22 cellular contexts compared by ENCODE assay signal in genomic region chr2:9093324-9093723, GRCh38.
"Had no signal": no experiment of that assay in that cellular context is flagged by ENCODE, and none has a peak within 500 bp of the region (broad histone marks: within the 10 kb centered on the region; RNA-seq: fewer than 3 reads in every experiment).

No MANE protein-coding gene starts in this region.

- H3K36me3 Mint-ChIP-seq: activated naive CD8-positive, alpha-beta T cell treated with anti-CD3 and anti-CD28 coated beads for 36 hours; naive thymus-derived CD4-positive, alpha-beta T cell had no signal

- H3K4me3 Mint-ChIP-seq: activated CD4-positive, alpha-beta T cell treated with anti-CD3 and anti-CD28 coated beads for 36 hours; activated naive CD8-positive, alpha-beta T cell treated with anti-CD3 and anti-CD28 coated beads for 36 hours; activated T-cell treated with anti-CD3 and anti-CD28 coated beads, Interleukin-2, amount 50 U/mL, for 24 hours; activated T-helper 17 cell treated with anti-CD3 and anti-CD28 coated beads, Interleukin-2, amount 50 U/mL, for 72 hours; central memory CD8-positive, alpha-beta T cell; naive thymus-derived CD4-positive, alpha-beta T cell; neural crest cell; type B pancreatic cell had no signal

- H3K36me3 ChIP-seq: esophagus muscularis mucosa, left ventricle myocardium inferior, thoracic aorta had no signal

- H3K27ac Mint-ChIP-seq: activated B cell treated with CpG ODN at 0.5 μM for 24 hours; activated CD4-positive, alpha-beta T cell treated with anti-CD3 and anti-CD28 coated beads for 36 hours; activated naive CD8-positive, alpha-beta T cell treated with anti-CD3 and anti-CD28 coated beads for 36 hours; activated T-cell treated with anti-CD3 and anti-CD28 coated beads, Interleukin-2, amount 50 U/mL, for 24 hours; activated T-helper 17 cell treated with anti-CD3 and anti-CD28 coated beads, Interleukin-2, amount 50 U/mL, for 72 hours; naive thymus-derived CD4-positive, alpha-beta T cell; type B pancreatic cell had no signal

- H3K9me3 ChIP-seq: esophagus muscularis mucosa, left ventricle myocardium inferior, thoracic aorta had no signal

- DNase-seq: activated B cell treated with CpG ODN at 0.5 μM for 24 hours; activated CD4-positive, alpha-beta T cell treated with anti-CD3 and anti-CD28 coated beads for 36 hours; activated CD4-positive, alpha-beta T cell treated with anti-CD3 and anti-CD28 coated beads, Interleukin-2, amount 50 U/mL, for 4 hours; activated CD8-positive, alpha-beta memory T cell treated with anti-CD3 and anti-CD28 coated beads for 24 hours; activated CD8-positive, alpha-beta memory T cell treated with anti-CD3 and anti-CD28 coated beads, Interleukin-2, amount 50 U/mL, for 4 hours; activated naive CD8-positive, alpha-beta T cell treated with anti-CD3 and anti-CD28 coated beads for 36 hours; activated T-cell treated with anti-CD3 and anti-CD28 coated beads, Interleukin-2, amount 50 U/mL, for 24 hours; dorsolateral prefrontal cortex; glutamatergic neuron; hippocampal formation; left ventricle myocardium inferior; naive thymus-derived CD4-positive, alpha-beta T cell; stimulated activated CD4-positive, alpha-beta T cell treated with anti-CD3 and anti-CD28 coated beads, Interleukin-2, amount 100 ng/mL, for 48 hours; stimulated activated CD8-positive, alpha-beta memory T cell treated with anti-CD3 and anti-CD28 coated beads, Interleukin-4, amount 100 ng/mL, for 48 hours; stimulated activated naive CD4-positive, alpha-beta T cell treated with Interleukin-2 at 50 U/mL for 16 hours; T-helper 9 cell had no signal

- H3K4me1 Mint-ChIP-seq: activated naive CD8-positive, alpha-beta T cell treated with anti-CD3 and anti-CD28 coated beads for 36 hours; activated T-helper 17 cell treated with anti-CD3 and anti-CD28 coated beads, Interleukin-2, amount 50 U/mL, for 72 hours had no signal

- H3K27ac ChIP-seq: dorsolateral prefrontal cortex, esophagus muscularis mucosa, left ventricle myocardium inferior, thoracic aorta had no signal

- H3K27me3 ChIP-seq: dorsolateral prefrontal cortex, esophagus muscularis mucosa had no signal

- H3K4me3 ChIP-seq: dorsolateral prefrontal cortex, esophagus muscularis mucosa, left ventricle myocardium inferior, thoracic aorta had no signal

- ATAC-seq: activated CD4-positive, alpha-beta T cell treated with anti-CD3 and anti-CD28 coated beads for 36 hours; activated T-helper 17 cell treated with anti-CD3 and anti-CD28 coated beads, Interleukin-2, amount 50 U/mL, for 72 hours; naive thymus-derived CD4-positive, alpha-beta T cell had no signal

- H3K27me3 Mint-ChIP-seq: type B pancreatic cell had no signal

- H3K9me3 Mint-ChIP-seq: activated B cell treated with CpG ODN at 0.5 μM for 24 hours; activated naive CD8-positive, alpha-beta T cell treated with anti-CD3 and anti-CD28 coated beads for 36 hours; activated T-cell treated with anti-CD3 and anti-CD28 coated beads, Interleukin-2, amount 50 U/mL, for 24 hours; activated T-helper 17 cell treated with anti-CD3 and anti-CD28 coated beads, Interleukin-2, amount 50 U/mL, for 72 hours; central memory CD8-positive, alpha-beta T cell; naive thymus-derived CD4-positive, alpha-beta T cell; neural crest cell; type B pancreatic cell had no signal
